1 cellular context compared by ENCODE assay signal in the genomic region with DNA sequence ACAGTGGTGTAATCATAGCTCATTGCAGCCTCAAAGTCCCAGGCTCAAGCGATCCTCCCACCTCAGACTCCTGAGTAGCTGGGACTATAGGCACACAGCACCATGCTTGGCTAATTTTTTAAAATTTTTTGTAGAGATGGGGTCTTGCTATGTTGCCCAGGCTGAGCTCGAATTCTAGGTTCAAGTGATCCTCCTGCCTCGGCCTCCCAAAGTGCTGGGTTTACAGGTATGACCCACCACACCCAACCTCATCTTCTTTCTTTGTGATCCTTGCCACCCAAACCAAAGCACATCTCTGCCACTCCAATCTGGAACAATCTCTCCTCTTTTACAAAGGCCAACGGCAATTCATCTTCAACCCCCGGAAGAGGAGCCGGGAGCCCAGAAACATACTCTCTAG.
TF ChIP-seq lines count a peak whose summit lies in the region.

No MANE protein-coding gene starts in this region.

TF ChIP-seq in HepG2, 621 proteins besides CTCF, POLR2A, EP300 and RAD21 (continued from another document):
- no peak for TF ChIP-seq IRX3 (CRISPR knock-in tag; IDR thresholded peaks at IDR 0.05; ENCODE audit: borderline replicate concordance, low read depth)
- TF ChIP-seq FOXK1 (CRISPR knock-in tag; IDR thresholded peaks at IDR 0.05; ENCODE audit: borderline replicate concordance, low read depth), result no peak
- TF ChIP-seq ZNF619 (CRISPR knock-in tag; IDR thresholded peaks at IDR 0.05), result no peak
- TF ChIP-seq HNRNPUL1 (IDR thresholded peaks at IDR 0.05; ENCODE audit: low read depth, low read length), result no peak
- TF ChIP-seq, protein P1, sequence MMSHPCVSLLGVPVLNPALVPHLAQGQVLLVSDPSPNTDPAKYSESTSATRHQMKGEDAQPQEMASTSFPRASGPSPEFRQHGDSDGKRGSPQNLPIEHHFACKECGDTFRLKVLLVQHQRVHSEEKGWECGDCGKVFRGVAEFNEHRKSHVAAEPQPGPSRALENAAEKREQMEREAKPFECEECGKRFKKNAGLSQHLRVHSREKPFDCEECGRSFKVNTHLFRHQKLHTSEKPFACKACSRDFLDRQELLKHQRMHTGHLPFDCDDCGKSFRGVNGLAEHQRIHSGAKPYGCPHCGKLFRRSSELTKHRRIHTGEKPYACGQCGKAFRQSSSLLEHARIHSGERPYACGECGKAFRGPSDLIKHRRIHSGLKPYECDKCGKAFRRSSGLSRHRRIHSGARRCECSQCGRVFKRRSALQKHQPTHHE (CRISPR knock-in tag; IDR thresholded peaks at IDR 0.05; ENCODE audit: borderline replicate concordance), result no peak
